In the genomic region with DNA sequence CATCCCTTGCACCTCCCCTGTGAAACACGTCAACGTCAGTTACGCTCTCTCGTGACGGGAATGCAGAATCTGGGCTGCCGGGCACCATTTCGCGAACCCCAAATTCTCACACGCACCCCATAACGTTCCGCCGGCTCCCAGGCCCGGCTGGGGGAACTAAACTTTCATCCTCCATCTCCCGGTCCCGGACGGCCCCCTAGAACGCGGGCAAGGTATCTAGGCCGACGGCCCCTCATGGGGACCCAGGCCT, we compare ENCODE assay signal across 8 cellular contexts. TPM values are rescaled to one million over a fixed set of nuclear protein-coding genes. Genes with fewer than 3 reads are reported as not detected.
A peak's percentile ranks its signal among the peaks of the same experiment; 100 is the strongest.
DNase-seq lines count a peak whose midpoint lies in the region; ATAC-seq and TF ChIP-seq lines count a peak whose summit lies in the region.

No MANE protein-coding gene starts in this region.

- H3K27ac ChIP-seq in RWPE1 (peak overlapping the region; percentile 94), epithelial cell of prostate (peak overlapping the region; percentile 87)

- no peaks in the 10 kb centered on the region for H3K27me3 Mint-ChIP-seq in natural killer cell (ENCODE audit: low read depth in 2 of 2)

- no peaks in the 10 kb centered on the region for H3K36me3 Mint-ChIP-seq in natural killer cell

- POLR2A ChIA-PET in RWPE1 (lab: Yijun Ruan, JAX; ENCODE audit: low non-redundant PET) = no interaction called here

- intact Hi-C loops in natural killer cell (cut with micrococcal nuclease) = loop anchor here (5.0 to 10.0 kb wide), 3 partner anchors 176 to 1376 kb away; partner anchors contain the start of genes ADGRF3, ASXL2, CENPO and PTRHD1

- CTCF ChIA-PET in RWPE1 (lab: Yijun Ruan, JAX) = interaction anchor here (0.6 to 1.2 kb wide), 2 partner anchors 9 to 158 kb away, joined by 4 to 5 read pairs; no protein-coding TSS in a partner anchor

- peaks cover 20 to 24% of the 10 kb centered on the region in 2 donors for H3K4me1 Mint-ChIP-seq in natural killer cell

- DNase-seq in NCI-H2227 (lab: John Stamatoyannopoulos, UW; ENCODE audit: unreplicated experiment) (peak; percentile 61), NCI-H2227 treated with DMSO at 0.1 percent for 48 hours (lab: John Stamatoyannopoulos, UW) (no peak), RWPE1 (ENCODE audit: low spot score) (no peak), epithelial cell of prostate (ENCODE audit: low read depth, low spot score) (no peak), natural killer cell (no peak), 8988T (no peak), SK-N-DZ (ENCODE audit: low spot score) (no peak), medulla oblongata (ENCODE audit: extremely low spot score) (no peak)

- no peak for TF ChIP-seq CTCF in RWPE1 (conservative IDR thresholded peaks at IDR 0.05; ENCODE audit: low read depth)
- TF ChIP-seq CTCF in natural killer cell (IDR thresholded peaks at IDR 0.05) = no peak

- ATAC-seq in natural killer cell = peak in 1 of 3 donors; percentile 2

- peak overlapping the region; percentile 98 for H3K4me3 Mint-ChIP-seq in natural killer cell

- H3K9me3 Mint-ChIP-seq in natural killer cell = no peaks in the 10 kb centered on the region

- H3K27ac Mint-ChIP-seq in natural killer cell = peak overlapping the region; percentile 100

RNA-seq across cellular contexts. Expression of gene DNAJC27, which starts 0.5 kb away (rescaled TPM):
- total RNA-seq in natural killer cell = 10 to 100 TPM; 14.1 to 19.7 (median 16.6) TPM
- polyA plus RNA-seq in SK-N-DZ (2014; cell fraction: cytosol; rRNA removed) = 2.1 and 2.3 TPM in 2 replicates
- polyA plus RNA-seq in SK-N-DZ (2014; cell fraction: nucleus; rRNA removed) = 5.6 and 14.4 TPM in 2 replicates

RNA-seq across cellular contexts. Expression of gene ADCY3, which starts 51.2 kb away (rescaled TPM):
- 1 to 10 TPM; 5.4 to 9.2 (median 7.6) TPM for total RNA-seq in natural killer cell
- polyA plus RNA-seq in SK-N-DZ (2014; cell fraction: cytosol; rRNA removed) = 21.3 and 27.5 TPM in 2 replicates
- polyA plus RNA-seq in SK-N-DZ (2014; cell fraction: nucleus; rRNA removed) = 76.3 and 141 TPM in 2 replicates
